In the genomic region with DNA sequence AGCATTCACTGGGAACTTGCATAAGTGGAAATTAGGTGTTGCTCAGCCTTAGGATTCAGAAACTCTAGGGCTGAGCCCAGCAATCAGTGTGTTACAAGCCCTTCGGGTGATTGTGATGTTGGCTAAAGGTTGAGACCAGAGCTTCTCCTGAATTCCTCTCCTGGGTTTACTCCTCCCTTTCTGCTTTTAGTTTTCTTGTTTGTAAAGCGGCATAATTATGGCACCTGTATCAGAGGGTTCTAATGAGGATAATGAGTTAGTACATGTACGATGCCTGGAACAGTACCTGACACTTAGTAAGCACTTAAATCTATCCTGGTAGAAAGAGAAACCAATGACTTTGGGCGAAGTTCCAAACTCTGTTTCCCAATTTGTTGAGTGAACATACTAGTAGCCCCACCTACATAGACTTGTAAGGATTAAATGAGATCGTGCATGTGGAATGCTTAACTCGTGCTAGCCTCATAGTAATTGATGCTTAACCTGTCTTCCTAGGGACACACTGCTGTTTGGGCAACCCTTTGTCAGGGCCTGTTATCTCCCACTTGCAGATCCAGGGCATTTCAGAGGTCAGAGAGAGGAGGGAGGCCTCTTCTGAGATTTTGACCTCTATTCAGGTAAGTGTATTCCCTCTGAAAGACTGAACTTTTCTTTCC, we compare ENCODE assay signal across 8 cellular contexts. TPM values are rescaled to one million over a fixed set of nuclear protein-coding genes. Genes with fewer than 3 reads are reported as not detected.
DNase-seq lines count a peak whose midpoint lies in the region; ATAC-seq and TF ChIP-seq lines count a peak whose summit lies in the region.

No MANE protein-coding gene starts in this region.

- H3K4me3 Mint-ChIP-seq in activated naive CD4-positive, alpha-beta T cell treated with anti-CD3 and anti-CD28 coated beads, Interleukin-2, amount 50 U/mL, for 24 hours, result peak overlapping the region; percentile 72
- H3K4me3 Mint-ChIP-seq in type B pancreatic cell, result peak overlapping the region; percentile 87

- peaks cover 35% of the 10 kb centered on the region for H3K4me1 Mint-ChIP-seq in activated naive CD4-positive, alpha-beta T cell treated with anti-CD3 and anti-CD28 coated beads, Interleukin-2, amount 50 U/mL, for 24 hours
- H3K4me1 Mint-ChIP-seq in type B pancreatic cell (ENCODE audit: unreplicated experiment), result peaks cover 19% of the 10 kb centered on the region

- no peaks in the 10 kb centered on the region for H3K27me3 Mint-ChIP-seq in activated naive CD4-positive, alpha-beta T cell treated with anti-CD3 and anti-CD28 coated beads, Interleukin-2, amount 50 U/mL, for 24 hours
- peaks cover 6% of the 10 kb centered on the region for H3K27me3 Mint-ChIP-seq in type B pancreatic cell

- TF ChIP-seq CTCF in type B pancreatic cell (conservative IDR thresholded peaks at IDR 0.05), result no peak

- H3K36me3 Mint-ChIP-seq in activated naive CD4-positive, alpha-beta T cell treated with anti-CD3 and anti-CD28 coated beads, Interleukin-2, amount 50 U/mL, for 24 hours, result peaks cover 22% of the 10 kb centered on the region
- peaks cover 21 to 37% of the 10 kb centered on the region in 2 donors for H3K36me3 Mint-ChIP-seq in activated naive CD4-positive, alpha-beta T cell treated with anti-CD3 and anti-CD28 coated beads, Interleukin-2, amount 50 U/mL, for 72 hours
- H3K36me3 Mint-ChIP-seq in type B pancreatic cell, result peaks cover 29% of the 10 kb centered on the region

- H3K27ac Mint-ChIP-seq in activated naive CD4-positive, alpha-beta T cell treated with anti-CD3 and anti-CD28 coated beads, Interleukin-2, amount 50 U/mL, for 24 hours, result peak overlapping the region; percentile 89
- peak overlapping the region; percentile 81 to 89 for H3K27ac Mint-ChIP-seq in activated naive CD4-positive, alpha-beta T cell treated with anti-CD3 and anti-CD28 coated beads, Interleukin-2, amount 50 U/mL, for 72 hours
- peak overlapping the region; percentile 95 for H3K27ac Mint-ChIP-seq in type B pancreatic cell

- ATAC-seq in activated naive CD4-positive, alpha-beta T cell treated with anti-CD3 and anti-CD28 coated beads, Interleukin-2, amount 50 U/mL, for 72 hours, result no peak
- ATAC-seq in HG03108 (IDR thresholded peaks at IDR 0.05; ENCODE audit: unreplicated experiment), result no peak

- no peaks in the 10 kb centered on the region for H3K9me3 Mint-ChIP-seq in activated naive CD4-positive, alpha-beta T cell treated with anti-CD3 and anti-CD28 coated beads, Interleukin-2, amount 50 U/mL, for 24 hours
- H3K9me3 Mint-ChIP-seq in activated naive CD4-positive, alpha-beta T cell treated with anti-CD3 and anti-CD28 coated beads, Interleukin-2, amount 50 U/mL, for 72 hours, result peaks cover 0 to 5% of the 10 kb centered on the region in 2 donors
- H3K9me3 Mint-ChIP-seq in type B pancreatic cell, result peaks cover 5% of the 10 kb centered on the region

- no peak for DNase-seq in activated naive CD4-positive, alpha-beta T cell (lab: John Stamatoyannopoulos, UW)
- no peak for DNase-seq in activated naive CD4-positive, alpha-beta T cell treated with anti-CD3 and anti-CD28 coated beads, Interleukin-2, amount 50 U/mL, for 72 hours (ENCODE audit: low spot score in 2 of 2)
- peak; percentile 20 for DNase-seq in kidney glomerular epithelial cell (lab: John Stamatoyannopoulos, UW)
- DNase-seq in type B pancreatic cell (ENCODE audit: extremely low spot score, unreplicated experiment), result no peak
- no peak for DNase-seq in GM19238 (ENCODE audit: insufficient read length, low spot score)
- DNase-seq in GDM1 (lab: John Stamatoyannopoulos, UW), result no peak

RNA-seq across cellular contexts. Expression of a gene that starts 0.9 kb away (rescaled TPM):
- total RNA-seq in activated naive CD4-positive, alpha-beta T cell treated with anti-CD3 and anti-CD28 coated beads, Interleukin-2, amount 50 U/mL, for 72 hours, result 100 to 1,000 TPM; 187 to 207 TPM
- 166 and 349 TPM in 2 replicates for total RNA-seq in type B pancreatic cell (ENCODE audit: low replicate concordance)
